25 cellular contexts compared by ENCODE assay signal in the genomic region with DNA sequence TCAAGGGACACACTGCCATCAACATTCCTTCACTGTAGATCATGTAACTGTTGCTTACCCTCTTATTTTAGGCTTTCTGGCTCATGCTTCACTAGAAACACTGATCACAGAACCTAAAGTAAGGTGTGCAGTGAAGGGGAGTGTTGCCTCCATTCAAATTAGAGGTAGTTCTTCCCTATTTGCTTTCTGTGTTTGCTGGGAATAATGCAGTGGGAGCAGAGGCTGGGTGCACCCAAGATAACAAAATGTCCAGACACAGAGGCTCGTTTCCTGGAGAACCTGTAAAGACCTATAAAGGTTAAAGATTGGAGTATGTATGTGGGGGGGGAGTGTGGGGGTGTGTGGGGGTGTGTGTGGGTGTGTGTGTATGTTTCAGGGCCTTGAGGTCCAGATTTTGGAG. TPM values are rescaled to one million over a fixed set of nuclear protein-coding genes. Genes with fewer than 3 reads are reported as not detected.
DNase-seq lines count a peak whose midpoint lies in the region; TF ChIP-seq lines count a peak whose summit lies in the region.
"Had no signal": no experiment of that assay in that cellular context is flagged by ENCODE, and none has a peak within 500 bp of the region (broad histone marks: within the 10 kb centered on the region; RNA-seq: fewer than 3 reads in every experiment).

No MANE protein-coding gene starts in this region.

- intact Hi-C loops in activated CD4-positive, alpha-beta T cell treated with anti-CD3 and anti-CD28 coated beads, Interleukin-2, amount 10 ng/mL, durations not matched to agents 24 days and 14 days (cut with micrococcal nuclease) = no loop called here
- intact Hi-C loops in esophagus muscularis mucosa (cut with DNase I) = no loop called here

- peaks cover 8% of the 10 kb centered on the region for H3K27me3 Mint-ChIP-seq in activated CD4-positive, alpha-beta T cell treated with anti-CD3 and anti-CD28 coated beads, Interleukin-2, amount 10 ng/mL, durations not matched to agents 24 days and 14 days

- H3K4me1 ChIP-seq in esophagus muscularis mucosa (peaks cover 0 to 3% (median 0%) of the 10 kb centered on the region in 4 donors), mucosa of stomach (ENCODE audit: control insufficient read depth, insufficient read depth, low read length) (peaks cover 52% of the 10 kb centered on the region)
- H3K4me1 ChIP-seq: A549; BLaER1 treated with 17β-estradiol and CSF1 and Interleukin-3, amounts not matched to agents 10 nM and 100 nM; Caco-2 had no signal

- peak; percentile 18 for DNase-seq in activated CD4-positive, alpha-beta T cell treated with anti-CD3 and anti-CD28 coated beads, Interleukin-2, amount 10 ng/mL, durations not matched to agents 24 days and 14 days
- DNase-seq in activated CD4-positive, alpha-beta T cell treated with anti-CD3 and anti-CD28 coated beads, Interleukin-2, amount 50 U/mL, for 4 hours = no peak
- DNase-seq in esophagus muscularis mucosa (ENCODE audit: extremely low spot score) (peak; percentile 31), DMS 273 treated with DMSO at 0.1 percent for 48 hours (lab: John Stamatoyannopoulos, UW) (no peak), cerebellar nuclear complex (lab: John Stamatoyannopoulos, UW) (no peak)
- no peak for DNase-seq in stimulated activated naive CD4-positive, alpha-beta T cell (lab: John Stamatoyannopoulos, UW)
- DNase-seq: AML-193; Caco-2; Calu3; CD4-positive, alpha-beta T cell; CD8-positive, alpha-beta T cell; DMS153; DMS53; DMS79; DND-41; GDM1 had no signal

- H3K4me3 ChIP-seq in esophagus muscularis mucosa (no peak overlapping the region), mucosa of stomach (ENCODE audit: low read length) (no peak overlapping the region)
- H3K4me3 ChIP-seq: A549; BLaER1 treated with 17β-estradiol and CSF1 and Interleukin-3, amounts not matched to agents 10 nM and 100 nM; GM12878 had no signal

- TF ChIP-seq POLR2A in esophagus muscularis mucosa (IDR thresholded peaks at IDR 0.05; ENCODE audit: low read depth) = no peak

- no peak for TF ChIP-seq CTCF in esophagus muscularis mucosa (IDR thresholded peaks at IDR 0.05)

- no peaks in the 10 kb centered on the region for H3K27me3 ChIP-seq in esophagus muscularis mucosa
- H3K27me3 ChIP-seq in mucosa of stomach (ENCODE audit: control insufficient read depth, insufficient read depth, low read length) = no peaks in the 10 kb centered on the region
- H3K27me3 ChIP-seq: BLaER1 treated with 17β-estradiol and CSF1 and Interleukin-3, amounts not matched to agents 10 nM and 100 nM had no signal

- H3K36me3 Mint-ChIP-seq in activated CD4-positive, alpha-beta T cell treated with anti-CD3 and anti-CD28 coated beads, Interleukin-2, amount 10 ng/mL, durations not matched to agents 24 days and 14 days (ENCODE audit: low read depth) = no peaks in the 10 kb centered on the region
- H3K36me3 Mint-ChIP-seq: CD8-positive, alpha-beta T cell had no signal

- peak overlapping the region; percentile 71 for H3K9ac ChIP-seq in mucosa of stomach (ENCODE audit: low read length)
- H3K9ac ChIP-seq: BLaER1 treated with 17β-estradiol and CSF1 and Interleukin-3, amounts not matched to agents 10 nM and 100 nM had no signal

- no peaks in the 10 kb centered on the region for H3K9me3 Mint-ChIP-seq in activated CD4-positive, alpha-beta T cell treated with anti-CD3 and anti-CD28 coated beads, Interleukin-2, amount 10 ng/mL, durations not matched to agents 24 days and 14 days
- H3K9me3 Mint-ChIP-seq: CD4-positive, alpha-beta T cell; CD8-positive, alpha-beta T cell had no signal

- WGBS in esophagus muscularis mucosa = 83% methylated on average over 1 of the region's 1 CpG

- no peak overlapping the region for H3K27ac Mint-ChIP-seq in activated CD4-positive, alpha-beta T cell treated with anti-CD3 and anti-CD28 coated beads, Interleukin-2, amount 10 ng/mL, durations not matched to agents 24 days and 14 days
- H3K27ac Mint-ChIP-seq: B cell; CD4-positive, alpha-beta T cell; CD8-positive, alpha-beta T cell had no signal

- no peak for TF ChIP-seq EP300 in esophagus muscularis mucosa (IDR thresholded peaks at IDR 0.05)

- H3K27ac ChIP-seq in esophagus muscularis mucosa (replicated peaks in 1 of 4) = no peak overlapping the region
- H3K27ac ChIP-seq: 22Rv1; A549; BLaER1 treated with 17β-estradiol and CSF1 and Interleukin-3, amounts not matched to agents 10 nM and 100 nM; C4-2B had no signal

- no peaks in the 10 kb centered on the region for H3K4me1 Mint-ChIP-seq in activated CD4-positive, alpha-beta T cell treated with anti-CD3 and anti-CD28 coated beads, Interleukin-2, amount 10 ng/mL, durations not matched to agents 24 days and 14 days
- H3K4me1 Mint-ChIP-seq: B cell had no signal

- H3K4me3 Mint-ChIP-seq in activated CD4-positive, alpha-beta T cell treated with anti-CD3 and anti-CD28 coated beads, Interleukin-2, amount 10 ng/mL, durations not matched to agents 24 days and 14 days = no peak overlapping the region
- H3K4me3 Mint-ChIP-seq: B cell; CD4-positive, alpha-beta T cell; CD8-positive, alpha-beta T cell had no signal

- H3K9me3 ChIP-seq in esophagus muscularis mucosa (no peaks in the 10 kb centered on the region), mucosa of stomach (ENCODE audit: control insufficient read depth, low read length) (no peaks in the 10 kb centered on the region)
- H3K9me3 ChIP-seq: A549; BLaER1 treated with 17β-estradiol and CSF1 and Interleukin-3, amounts not matched to agents 10 nM and 100 nM; Caco-2 had no signal

- no peaks in the 10 kb centered on the region for H3K36me3 ChIP-seq in esophagus muscularis mucosa
- H3K36me3 ChIP-seq in mucosa of stomach (ENCODE audit: control insufficient read depth, insufficient read depth, low read length) = peaks cover 10% of the 10 kb centered on the region
- H3K36me3 ChIP-seq: BLaER1 treated with 17β-estradiol and CSF1 and Interleukin-3, amounts not matched to agents 10 nM and 100 nM had no signal

RNA-seq across cellular contexts. Expression of gene CLDN18, which starts 2.1 kb away (rescaled TPM):
- not detected in 2 replicates for total RNA-seq in activated CD4-positive, alpha-beta T cell treated with anti-CD3 and anti-CD28 coated beads, Interleukin-2, amount 10 ng/mL, durations not matched to agents 24 days and 14 days
- total RNA-seq in esophagus muscularis mucosa = under 1 TPM in 3 of 4 donors, not detected in 1; under 0.01 to 0.40 (median 0.39) TPM
- total RNA-seq: B cell; Caco-2; CD4-positive, alpha-beta T cell; CD8-positive, alpha-beta T cell; Daoy; G401 had no signal

Comparison
In these comparisons a context has a peak if more than half of its experiments do, and no peak if none do; other contexts are left out.
1. DNase-seq: peak in activated CD4-positive, alpha-beta T cell treated with anti-CD3 and anti-CD28 coated beads, Interleukin-2, amount 10 ng/mL, durations not matched to agents 24 days and 14 days (single experiment) and esophagus muscularis mucosa (single experiment); none in activated CD4-positive, alpha-beta T cell treated with anti-CD3 and anti-CD28 coated beads, Interleukin-2, amount 50 U/mL, for 4 hours (0 of 2), stimulated activated naive CD4-positive, alpha-beta T cell (0 of 6), DMS 273 treated with DMSO at 0.1 percent for 48 hours (single experiment) and cerebellar nuclear complex (0 of 2).